ENCODE assay signal across 8 cellular contexts in the genomic region with DNA sequence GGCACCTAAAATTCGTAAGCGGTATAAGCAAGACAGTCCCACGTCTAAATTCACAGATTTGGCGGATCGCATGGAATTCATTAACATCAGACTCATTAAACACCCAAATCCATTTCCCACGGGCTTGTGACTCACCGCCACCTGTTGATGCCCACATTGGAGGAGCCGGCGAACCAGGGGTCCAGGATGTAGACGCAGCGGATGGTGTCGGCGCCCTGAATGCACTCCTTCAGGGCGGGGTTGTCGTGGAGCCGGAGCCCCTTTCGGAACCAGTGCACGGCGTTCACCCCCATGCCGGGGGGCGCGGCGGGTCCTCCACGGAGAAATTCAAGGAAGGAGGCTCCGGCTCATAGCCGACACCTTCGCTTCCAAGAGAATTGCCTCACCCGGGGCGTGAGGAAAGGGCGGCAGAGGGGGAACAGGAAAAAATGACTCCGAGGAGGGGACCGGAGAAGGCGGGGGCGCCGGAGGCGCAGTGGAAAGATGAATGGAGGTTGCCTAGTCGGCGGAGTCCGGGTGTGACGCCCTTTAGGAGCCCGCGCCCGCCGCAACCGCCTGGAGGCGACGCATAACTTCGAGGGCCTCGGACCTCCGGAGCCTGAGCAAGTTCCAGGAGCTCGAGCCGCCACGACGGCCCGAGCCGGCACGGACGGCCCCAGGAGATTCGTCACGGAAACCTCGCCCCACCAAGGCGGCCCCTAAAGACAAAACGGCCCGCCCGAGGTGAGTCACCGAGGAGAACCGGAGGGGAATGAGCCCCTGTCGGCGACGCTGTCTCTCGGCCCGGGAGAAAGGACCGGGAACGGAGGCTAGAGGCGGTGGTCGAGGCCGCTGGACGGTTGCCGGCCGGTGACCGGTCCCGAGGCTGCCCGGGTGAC. TPM values are rescaled to one million over a fixed set of nuclear protein-coding genes. Genes with fewer than 3 reads are reported as not detected.
DNase-seq lines count a peak whose midpoint lies in the region; ATAC-seq and TF ChIP-seq lines count a peak whose summit lies in the region.

No MANE protein-coding gene starts in this region.

- no peak overlapping the region for H2AK5ac ChIP-seq in mesendoderm (ENCODE audit: low read length)

- H3K9ac ChIP-seq in KMS-11 (peak overlapping the region; percentile 84), mesendoderm (ENCODE audit: low read length) (peak overlapping the region; percentile 82), Karpas-422 (ENCODE audit: low read length) (no peak overlapping the region)

- WGBS in mesendoderm (ENCODE audit: extremely low coverage, insufficient coverage, low lambda C conversion rate): no CpG with 5 or more reads among the region's 83 CpGs

- no peak overlapping the region for H3K4ac ChIP-seq in mesendoderm (ENCODE audit: low read depth, low read length)

- peak; percentile 33 for ATAC-seq in GM21529 (IDR thresholded peaks at IDR 0.05; ENCODE audit: unreplicated experiment)

- H3K4me1 ChIP-seq in KMS-11 (ENCODE audit: low read depth, poor library complexity, severe bottlenecking) (peaks cover 13% of the 10 kb centered on the region), mesendoderm (ENCODE audit: control insufficient read depth, low read depth, low read length) (peaks cover 5% of the 10 kb centered on the region), Karpas-422 (ENCODE audit: low read length) (no peaks in the 10 kb centered on the region)

- peak overlapping the region; percentile 62 for H2AFZ ChIP-seq in KMS-11 (ENCODE audit: low read depth)
- no peak overlapping the region for H2AFZ ChIP-seq in Karpas-422 (ENCODE audit: low read length)

- H3K27me3 ChIP-seq in KMS-11 (ENCODE audit: insufficient read depth, low read depth) (no peaks in the 10 kb centered on the region), dorsolateral prefrontal cortex (no peaks in the 10 kb centered on the region), mesendoderm (ENCODE audit: insufficient read depth, low read length, poor library complexity) (no peaks in the 10 kb centered on the region), Karpas-422 (ENCODE audit: low read length) (no peaks in the 10 kb centered on the region; the same call in 1 of the 2 replicates)

- H4K5ac ChIP-seq in mesendoderm (ENCODE audit: low read length): no peak overlapping the region

- no peaks in the 10 kb centered on the region; the same call in 1 of the 2 replicates for H3K9me2 ChIP-seq in Karpas-422 (replicated peaks; ENCODE audit: insufficient read depth, low read length)

- H3K36me3 ChIP-seq in KMS-11 (ENCODE audit: insufficient read depth): no peaks in the 10 kb centered on the region
- no peaks in the 10 kb centered on the region for H3K36me3 ChIP-seq in mesendoderm (ENCODE audit: control insufficient read depth, insufficient read depth, low read length)
- H3K36me3 ChIP-seq in Karpas-422 (ENCODE audit: insufficient read depth, low read length): no peaks in the 10 kb centered on the region

- intact Hi-C loops in dorsolateral prefrontal cortex (cut with DNase I): loop anchor here (1.0 to 10.0 kb wide), 6 partner anchors 106 to 594 kb away; partner anchors contain the start of genes MTERF2 (in 2 of the 2), RIC8B (in 2 of the 2), TMEM263 (in 2 of the 2) and PWP1 (in 1 of the 2)

- peak; percentile 38 for DNase-seq in DMS53 treated with DMSO at 0.1 percent for 48 hours (lab: John Stamatoyannopoulos, UW; ENCODE audit: unreplicated experiment)
- DNase-seq in activated CD4-positive, alpha-beta T cell treated with anti-CD3 and anti-CD28 coated beads for 4 hours: peak; percentile 81 to 82
- peak; percentile 25 to 74 (median 49) for DNase-seq in dorsolateral prefrontal cortex
- DNase-seq in mesendoderm: peak; percentile 62
- peak; percentile 42 for DNase-seq in stimulated activated CD8-positive, alpha-beta memory T cell treated with anti-CD3 and anti-CD28 coated beads, Interleukin-15, amount 100 ng/mL, for 24 hours (ENCODE audit: low read depth)
- no peak for DNase-seq in Karpas-422

- no peak overlapping the region for H2BK5ac ChIP-seq in mesendoderm (ENCODE audit: low read length)

- H4K20me1 ChIP-seq in KMS-11 (ENCODE audit: insufficient read depth) (no peaks in the 10 kb centered on the region), Karpas-422 (ENCODE audit: insufficient read depth, low read depth, low read length) (no peaks in the 10 kb centered on the region)

- H3K79me1 ChIP-seq in mesendoderm (ENCODE audit: low read length): peaks cover 11% of the 10 kb centered on the region

- H3K23ac ChIP-seq in mesendoderm (ENCODE audit: low read length): no peak overlapping the region

- H3K9me3 ChIP-seq in Karpas-422 (ENCODE audit: low read length): 0 out of 2 replicates have a peak, but pooled peaks cover 3% of the 10 kb centered on the region

- H3K4me2 ChIP-seq in KMS-11: peak overlapping the region; percentile 82
- peak overlapping the region; percentile 78 for H3K4me2 ChIP-seq in mesendoderm (ENCODE audit: low read length)
- no peak overlapping the region for H3K4me2 ChIP-seq in Karpas-422 (ENCODE audit: low read depth, low read length, poor library complexity, severe bottlenecking)

- H2BK120ac ChIP-seq in mesendoderm (ENCODE audit: low read depth, low read length): no peak overlapping the region

- H3K4me3 ChIP-seq in KMS-11 (IDR thresholded peaks at IDR 0.05; ENCODE audit: insufficient read depth, low read depth, low read length): no peak overlapping the region
- peak overlapping the region; percentile 70 to 100 (median 96) for H3K4me3 ChIP-seq in dorsolateral prefrontal cortex
- peak overlapping the region; percentile 80 for H3K4me3 ChIP-seq in mesendoderm (ENCODE audit: low read length)
- H3K4me3 ChIP-seq in Karpas-422 (ENCODE audit: low read length): no peak overlapping the region

- TF ChIP-seq CTCF in KMS-11 (conservative IDR thresholded peaks at IDR 0.05; ENCODE audit: low read depth, low read length): no peak
- peak in 2 of 56 donors; percentile 6 to 25 for TF ChIP-seq CTCF in dorsolateral prefrontal cortex (IDR thresholded peaks at IDR 0.05 in 54 of 56, conservative IDR thresholded peaks at IDR 0.05 in 2 of 56; ENCODE audit: low read depth in 1 of 56, partially characterized antibody in 56 of 56)

- H3K27ac ChIP-seq in KMS-11 (peak overlapping the region; percentile 85), dorsolateral prefrontal cortex (peak overlapping the region; percentile 61 to 99 (median 96)), mesendoderm (ENCODE audit: low read depth, low read length) (peak overlapping the region; percentile 30), Karpas-422 (ENCODE audit: low read length) (no peak overlapping the region)

- H4K8ac ChIP-seq in mesendoderm (ENCODE audit: low read depth, low read length): no peak overlapping the region

- peak overlapping the region; percentile 69 for H3K18ac ChIP-seq in mesendoderm (ENCODE audit: low read length)

- peak overlapping the region; percentile 88 for H3K56ac ChIP-seq in mesendoderm (ENCODE audit: low read length)

- no peak overlapping the region for H2BK15ac ChIP-seq in mesendoderm (replicated peaks; ENCODE audit: low read depth)

- H3K79me2 ChIP-seq in KMS-11 (ENCODE audit: insufficient read depth, low read depth) (0 out of 2 replicates have a peak, but pooled peaks cover 17% of the 10 kb centered on the region), mesendoderm (ENCODE audit: control insufficient read depth, insufficient read depth, low read length) (peaks cover 22% of the 10 kb centered on the region), Karpas-422 (ENCODE audit: low read length) (no peaks in the 10 kb centered on the region)

RNA-seq across cellular contexts. Expression of gene CRY1, which starts 0.4 kb away (rescaled TPM):
- total RNA-seq in dorsolateral prefrontal cortex: 10 to 100 TPM; 11.9 to 34.9 (median 18.1) TPM
- 19.3 TPM for polyA plus RNA-seq in mesendoderm (2013, experiment 1 of 2)
- polyA plus RNA-seq in mesendoderm (2013, experiment 2 of 2): 19.7 TPM
- not detected in 2 replicates for total RNA-seq in Karpas-422 (2014; rRNA removed; shearing (Covaris generic); ENCODE audit: low replicate concordance)

Comparison
In these comparisons a context has a peak if more than half of its experiments do, and no peak if none do; other contexts are left out.
1. H3K4me3 ChIP-seq: peak in dorsolateral prefrontal cortex (59 of 59) and mesendoderm (single experiment); none in KMS-11 (single experiment) and Karpas-422 (single experiment).
2. RNA of gene CRY1, which starts 0.4 kb away (total RNA-seq): 11.9 to 34.9 TPM in dorsolateral prefrontal cortex; not detected in Karpas-422; every median in the first group is over 10 times any median in the second.